Comparison of ENCODE assay signal across 19 cellular contexts in the genomic region with DNA sequence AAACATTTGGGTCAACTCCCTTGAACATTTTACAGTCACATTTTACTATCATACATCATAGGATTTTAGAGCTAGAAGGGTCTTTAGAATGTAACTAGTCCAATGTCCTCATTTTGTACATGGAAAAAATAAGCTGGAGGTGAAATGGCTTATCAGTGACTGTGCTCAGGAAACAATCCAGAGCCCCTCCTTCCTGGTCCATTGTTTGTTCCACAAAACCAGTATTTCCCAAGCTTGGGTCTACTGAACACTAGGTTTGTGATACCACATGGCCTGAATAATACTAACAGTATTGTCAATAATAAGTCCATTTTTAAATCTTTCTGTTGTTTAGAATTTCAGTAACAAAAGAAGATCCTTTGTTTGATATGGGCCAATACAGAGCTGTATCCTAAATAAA. TPM values are rescaled to one million over a fixed set of nuclear protein-coding genes. Genes with fewer than 3 reads are reported as not detected.
DNase-seq lines count a peak whose midpoint lies in the region; ATAC-seq and TF ChIP-seq lines count a peak whose summit lies in the region.
"Had no signal": no experiment of that assay in that cellular context is flagged by ENCODE, and none has a peak within 500 bp of the region (broad histone marks: within the 10 kb centered on the region; RNA-seq: fewer than 3 reads in every experiment).

No MANE protein-coding gene starts in this region.

- peaks cover 5% of the 10 kb centered on the region; the same call in 1 of the 2 replicates for H4K20me1 ChIP-seq in Karpas-422 (ENCODE audit: insufficient read depth, low read depth, low read length)

- H3K4me3 Mint-ChIP-seq in activated CD4-positive, alpha-beta T cell treated with anti-CD3 and anti-CD28 coated beads for 36 hours, result no peak overlapping the region
- H3K4me3 Mint-ChIP-seq: CD4-positive, alpha-beta memory T cell; HFFc6 had no signal

- H3K36me3 ChIP-seq in Karpas-422 (ENCODE audit: insufficient read depth, low read length), result peaks cover 67% of the 10 kb centered on the region
- H3K36me3 ChIP-seq: HAP-1 had no signal

- CTCF ChIA-PET in activated CD4-positive, alpha-beta T cell treated with anti-CD3 and anti-CD28 coated beads for 36 hours (lab: Charles Lee), result interaction anchor here (1.2 kb wide), 1 partner anchor 27 kb away, joined by 4 read pairs; a partner anchor contains a TSS

- no peak for DNase-seq in Karpas-422
- DNase-seq in dermis microvascular lymphatic vessel endothelial cell (ENCODE audit: low read depth in 2 of 2), result peak; percentile 87 to 92
- peak; percentile 47 for DNase-seq in fibroblast of pulmonary artery (ENCODE audit: low read depth)
- peak; percentile 50 for DNase-seq in pulmonary artery endothelial cell (ENCODE audit: low read depth, low spot score)
- DNase-seq in activated CD4-positive, alpha-beta T cell treated with anti-CD3 and anti-CD28 coated beads for 36 hours, result no peak
- no peak for DNase-seq in NCI-H446 (lab: John Stamatoyannopoulos, UW)
- DNase-seq in retina, result no peak
- DNase-seq: C1 segment of cervical spinal cord; Calu3; CD4-positive, alpha-beta memory T cell; COR-L47; DMS53; DMS79 treated with DMSO at 0.1 percent for 48 hours; GF-D8; GOT3; HFFc6 had no signal

- no peaks in the 10 kb centered on the region for H3K9me3 ChIP-seq in Karpas-422 (ENCODE audit: low read length)
- H3K9me3 ChIP-seq: HAP-1 had no signal

- intact Hi-C loops in activated CD4-positive, alpha-beta T cell treated with anti-CD3 and anti-CD28 coated beads for 36 hours (cut with DNase I, micrococcal nuclease), result no loop called here

- no peak overlapping the region for H3K27ac Mint-ChIP-seq in activated CD4-positive, alpha-beta T cell treated with anti-CD3 and anti-CD28 coated beads for 36 hours
- H3K27ac Mint-ChIP-seq: HFFc6 had no signal

- H3K9me2 ChIP-seq in Karpas-422 (replicated peaks; ENCODE audit: insufficient read depth, low read length), result no peaks in the 10 kb centered on the region

- H3K4me2 ChIP-seq in Karpas-422 (ENCODE audit: low read depth, low read length, poor library complexity, severe bottlenecking), result no peak overlapping the region

- H3K27me3 ChIP-seq in Karpas-422 (ENCODE audit: low read length), result no peaks in the 10 kb centered on the region

- no peaks in the 10 kb centered on the region for H3K4me1 Mint-ChIP-seq in activated CD4-positive, alpha-beta T cell treated with anti-CD3 and anti-CD28 coated beads for 36 hours
- H3K4me1 Mint-ChIP-seq: CD4-positive, alpha-beta memory T cell had no signal

- POLR2A ChIA-PET in activated CD4-positive, alpha-beta T cell treated with anti-CD3 and anti-CD28 coated beads for 36 hours (lab: Charles Lee), result interaction anchor here (0.7 kb wide), 1 partner anchor 605 kb away, joined by 3 read pairs; no protein-coding TSS in a partner anchor

- peaks cover 99% of the 10 kb centered on the region for H3K79me2 ChIP-seq in Karpas-422 (ENCODE audit: low read length)

- TF ChIP-seq CTCF in fibroblast of pulmonary artery (IDR thresholded peaks at IDR 0.05; ENCODE audit: low read length, missing control alignments), result no peak

- H3K36me3 Mint-ChIP-seq in activated CD4-positive, alpha-beta T cell treated with anti-CD3 and anti-CD28 coated beads for 36 hours (ENCODE audit: low read depth), result no peaks in the 10 kb centered on the region
- H3K36me3 Mint-ChIP-seq: CD4-positive, alpha-beta memory T cell had no signal

- H3K27ac ChIP-seq in Karpas-422 (ENCODE audit: low read length), result peak overlapping the region; percentile 12
- H3K27ac ChIP-seq: 22Rv1 had no signal

- ATAC-seq in activated CD4-positive, alpha-beta T cell treated with anti-CD3 and anti-CD28 coated beads for 36 hours, result no peak

- H3K9me3 Mint-ChIP-seq in activated CD4-positive, alpha-beta T cell treated with anti-CD3 and anti-CD28 coated beads for 36 hours (ENCODE audit: low read depth), result no peaks in the 10 kb centered on the region
- H3K9me3 Mint-ChIP-seq: HFFc6 had no signal

- H2AFZ ChIP-seq in Karpas-422 (ENCODE audit: low read length), result no peak overlapping the region

- peaks cover 91% of the 10 kb centered on the region for H3K4me1 ChIP-seq in Karpas-422 (ENCODE audit: low read length)
- H3K4me1 ChIP-seq: HAP-1 had no signal

- peaks cover 3% of the 10 kb centered on the region for H3K27me3 Mint-ChIP-seq in activated CD4-positive, alpha-beta T cell treated with anti-CD3 and anti-CD28 coated beads for 36 hours
- H3K27me3 Mint-ChIP-seq: CD4-positive, alpha-beta memory T cell had no signal

- no peak overlapping the region for H3K9ac ChIP-seq in Karpas-422 (ENCODE audit: low read length)

- H3K4me3 ChIP-seq in Karpas-422 (ENCODE audit: low read length), result no peak overlapping the region
- H3K4me3 ChIP-seq in fibroblast of pulmonary artery (replicated peaks; ENCODE audit: low read depth, low read length), result no peak overlapping the region
- H3K4me3 ChIP-seq: HAP-1 had no signal

RNA-seq across cellular contexts. Expression of a gene that starts 27.1 kb away (rescaled TPM):
- 205 and 360 TPM in 2 replicates for total RNA-seq in Karpas-422 (2014; rRNA removed; shearing (Covaris generic); ENCODE audit: low replicate concordance)
- total RNA-seq in dermis microvascular lymphatic vessel endothelial cell (25.0 and 77.1 TPM in 2 replicates), pulmonary artery endothelial cell (10.0 and 20.2 TPM in 2 replicates)
- total RNA-seq in activated CD4-positive, alpha-beta T cell treated with anti-CD3 and anti-CD28 coated beads for 36 hours, result not detected
- total RNA-seq: CD4-positive, alpha-beta memory T cell; Daoy had no signal

Comparison
In these comparisons a context has a peak if more than half of its experiments do, and no peak if none do; other contexts are left out.
1. DNase-seq: peak in dermis microvascular lymphatic vessel endothelial cell (2 of 2), fibroblast of pulmonary artery (single experiment) and pulmonary artery endothelial cell (single experiment); none in Karpas-422 (single experiment), activated CD4-positive, alpha-beta T cell treated with anti-CD3 and anti-CD28 coated beads for 36 hours (single experiment), NCI-H446 (0 of 2) and retina (single experiment).